ENCODE assay signal across 19 cellular contexts in the genomic region with DNA sequence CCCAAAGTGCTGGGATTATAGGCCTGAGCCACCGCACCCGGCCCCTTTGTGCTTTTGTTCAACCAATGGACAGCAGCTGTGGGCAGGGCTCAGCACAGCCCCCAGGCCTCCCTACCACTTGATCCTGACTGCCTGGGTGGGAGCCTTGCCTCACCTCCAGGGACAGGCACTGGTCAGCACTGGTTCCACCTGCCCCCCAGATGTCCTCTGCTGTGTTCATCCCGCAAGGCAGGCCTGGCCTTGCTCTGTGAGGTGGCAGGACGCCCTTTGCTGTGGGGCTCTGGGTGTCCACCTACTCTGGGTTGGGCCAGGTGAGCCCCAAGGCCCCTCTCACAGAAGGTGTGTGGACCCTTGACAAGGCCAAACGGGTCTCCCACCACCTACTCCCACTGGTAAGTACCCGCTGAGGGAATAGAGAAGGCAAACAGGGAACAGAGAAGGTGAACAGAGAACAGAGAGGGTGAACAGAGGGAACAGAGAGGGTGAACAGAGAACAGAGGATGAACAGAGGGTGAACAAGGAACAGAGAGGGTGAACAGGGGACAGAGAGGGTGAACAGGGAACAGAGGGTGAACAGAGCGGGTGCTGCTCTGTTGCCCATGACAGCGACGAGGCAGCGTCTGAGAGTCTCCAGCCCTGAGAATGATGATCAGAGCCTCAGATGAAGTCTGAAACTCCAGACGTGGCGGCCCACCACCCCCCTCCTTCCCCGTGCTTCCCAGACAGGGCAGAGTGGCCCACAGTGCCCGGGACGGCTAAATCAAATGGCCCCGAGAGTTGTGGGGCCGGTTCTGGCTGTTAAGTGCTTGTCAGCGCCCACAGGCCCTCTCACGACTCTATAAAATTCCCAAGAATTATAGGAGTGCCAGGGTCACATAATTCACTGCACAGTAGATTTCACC. TPM values are rescaled to one million over a fixed set of nuclear protein-coding genes. Genes with fewer than 3 reads are reported as not detected.
"Had no signal": no experiment of that assay in that cellular context is flagged by ENCODE, and none has a peak within 500 bp of the region (broad histone marks: within the 10 kb centered on the region; RNA-seq: fewer than 3 reads in every experiment).

No MANE protein-coding gene starts in this region.

- H3K4me3 Mint-ChIP-seq: natural killer cell; T-helper 2 cell treated with Interferon-gamma antibody and Interleukin-4, amounts not matched to agents 5 μg/mL and 100 μg/mL, for 36 hours had no signal

- H3K27ac Mint-ChIP-seq: natural killer cell; T-helper 2 cell treated with Interferon-gamma antibody and Interleukin-4, amounts not matched to agents 5 μg/mL and 100 μg/mL, for 36 hours had no signal

- H3K4me3 ChIP-seq: gastroesophageal sphincter, sigmoid colon had no signal

- H3K4me1 Mint-ChIP-seq: natural killer cell had no signal

- H3K9me3 ChIP-seq: gastroesophageal sphincter, sigmoid colon had no signal

- H3K4me1 ChIP-seq: gastroesophageal sphincter, sigmoid colon had no signal

- ATAC-seq: gastroesophageal sphincter, natural killer cell had no signal

- H3K9me3 Mint-ChIP-seq: natural killer cell had no signal

- H3K36me3 ChIP-seq: gastroesophageal sphincter, sigmoid colon had no signal

- H3K36me3 Mint-ChIP-seq: natural killer cell had no signal

- DNase-seq: activated CD4-positive, alpha-beta T cell treated with anti-CD3 and anti-CD28 coated beads, Interleukin-2, amount 50 U/mL, for 48 hours; activated CD4-positive, CD25-positive, alpha-beta regulatory T cell treated with anti-CD3 and anti-CD28 coated beads, Interleukin-2, amount 50 U/mL, for 72 hours; activated naive CD4-positive, alpha-beta T cell treated with Interleukin-2 at 50 U/mL for 16 hours; caudate nucleus; cortex of kidney; effector memory CD4-positive, alpha-beta T cell; mammary epithelial cell; natural killer cell; nucleus accumbens; sigmoid colon; stimulated activated CD4-positive, alpha-beta T cell treated with anti-CD3 and anti-CD28 coated beads, Interleukin-12 subunit alpha, Interleukin-12 subunit beta, amount 100 ng/mL, for 4 hours; stimulated activated naive CD4-positive, alpha-beta T cell treated with Interleukin-2 at 50 U/mL for 16 hours had no signal

RNA-seq across cellular contexts. Expression of a gene that starts 55.0 kb away (rescaled TPM):
- total RNA-seq: epithelial cell of proximal tubule, gastroesophageal sphincter, mammary epithelial cell, mucosa of gallbladder, natural killer cell, sigmoid colon, temporal lobe, ureter had no signal
- polyA plus RNA-seq: adipose tissue, mammary epithelial cell, sigmoid colon had no signal
